Comparison of ENCODE assay signal across 1 cellular context in the genomic region with DNA sequence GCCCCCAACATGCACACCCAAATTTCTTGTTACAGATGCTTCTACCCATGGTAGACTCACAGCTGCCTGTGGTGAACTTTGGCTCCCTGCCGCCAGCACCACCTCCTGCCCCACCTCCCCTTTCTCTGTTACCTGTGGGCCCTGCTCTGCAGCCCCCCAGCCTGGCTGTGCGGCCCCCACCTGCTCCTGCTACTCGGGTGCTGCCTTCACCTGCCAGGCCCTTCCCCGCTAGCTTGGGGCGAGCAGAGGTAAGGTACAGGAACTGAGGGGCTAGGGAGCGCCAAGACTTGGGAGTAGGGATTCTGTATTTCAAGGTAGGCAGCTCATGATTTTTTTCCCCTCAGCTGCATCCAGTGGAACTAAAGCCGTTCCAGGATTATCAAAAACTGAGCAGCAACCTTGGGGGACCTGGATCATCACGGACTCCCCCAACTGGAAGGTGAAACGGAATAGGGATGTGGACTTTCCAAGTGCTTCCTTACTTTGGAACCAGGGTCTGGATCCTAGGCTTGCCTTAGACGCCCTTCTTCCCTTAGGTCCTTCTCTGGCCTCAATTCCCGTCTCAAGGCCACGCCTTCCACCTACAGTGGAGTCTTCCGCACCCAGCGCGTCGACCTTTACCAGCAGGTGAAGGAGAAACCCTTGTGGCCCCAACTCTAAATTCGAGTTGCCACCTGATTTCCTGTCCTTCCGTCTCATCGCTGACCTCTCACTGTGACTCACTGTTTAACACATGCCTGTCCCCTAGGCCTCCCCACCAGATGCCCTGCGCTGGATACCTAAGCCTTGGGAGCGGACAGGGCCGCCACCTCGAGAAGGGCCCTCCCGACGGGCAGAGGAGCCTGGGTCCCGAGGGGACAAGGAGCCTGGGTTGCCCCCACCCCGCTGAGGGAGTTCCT.
TF ChIP-seq lines count a peak whose summit lies in the region.

No MANE protein-coding gene starts in this region.

TF ChIP-seq in HCT116, 20 proteins besides CTCF, POLR2A, EP300 and RAD21:
- TF ChIP-seq EZH2 (IDR thresholded peaks at IDR 0.05) (no peak), ELF1 (IDR thresholded peaks at IDR 0.05; ENCODE audit: borderline replicate concordance, low read depth) (no peak), ZFX (IDR thresholded peaks at IDR 0.05) (no peak), YY1 (IDR thresholded peaks at IDR 0.05; ENCODE audit: extremely low read depth, insufficient replicate concordance, low read depth, low read length) (no peak), JUND (IDR thresholded peaks at IDR 0.05) (no peak), EZH2phosphoT487 (IDR thresholded peaks at IDR 0.05; ENCODE audit: borderline replicate concordance) (no peak), CEBPB (IDR thresholded peaks at IDR 0.05; ENCODE audit: low read depth) (no peak), CBX3 (IDR thresholded peaks at IDR 0.05; ENCODE audit: low read depth) (no peak), TCF7L2 (IDR thresholded peaks at IDR 0.05; ENCODE audit: borderline replicate concordance, extremely low read depth, insufficient read depth, insufficient read length) (no peak), ZNF274 (IDR thresholded peaks at IDR 0.05; ENCODE audit: low read depth, low read length) (no peak), FOSL1 (IDR thresholded peaks at IDR 0.05; ENCODE audit: low read depth) (no peak), SP1 (IDR thresholded peaks at IDR 0.05; ENCODE audit: low read depth) (no peak), SRF (IDR thresholded peaks at IDR 0.05; ENCODE audit: low read depth) (no peak), EGR1 (IDR thresholded peaks at IDR 0.05; ENCODE audit: low read depth) (no peak)
- TF ChIP-seq, protein P1, sequence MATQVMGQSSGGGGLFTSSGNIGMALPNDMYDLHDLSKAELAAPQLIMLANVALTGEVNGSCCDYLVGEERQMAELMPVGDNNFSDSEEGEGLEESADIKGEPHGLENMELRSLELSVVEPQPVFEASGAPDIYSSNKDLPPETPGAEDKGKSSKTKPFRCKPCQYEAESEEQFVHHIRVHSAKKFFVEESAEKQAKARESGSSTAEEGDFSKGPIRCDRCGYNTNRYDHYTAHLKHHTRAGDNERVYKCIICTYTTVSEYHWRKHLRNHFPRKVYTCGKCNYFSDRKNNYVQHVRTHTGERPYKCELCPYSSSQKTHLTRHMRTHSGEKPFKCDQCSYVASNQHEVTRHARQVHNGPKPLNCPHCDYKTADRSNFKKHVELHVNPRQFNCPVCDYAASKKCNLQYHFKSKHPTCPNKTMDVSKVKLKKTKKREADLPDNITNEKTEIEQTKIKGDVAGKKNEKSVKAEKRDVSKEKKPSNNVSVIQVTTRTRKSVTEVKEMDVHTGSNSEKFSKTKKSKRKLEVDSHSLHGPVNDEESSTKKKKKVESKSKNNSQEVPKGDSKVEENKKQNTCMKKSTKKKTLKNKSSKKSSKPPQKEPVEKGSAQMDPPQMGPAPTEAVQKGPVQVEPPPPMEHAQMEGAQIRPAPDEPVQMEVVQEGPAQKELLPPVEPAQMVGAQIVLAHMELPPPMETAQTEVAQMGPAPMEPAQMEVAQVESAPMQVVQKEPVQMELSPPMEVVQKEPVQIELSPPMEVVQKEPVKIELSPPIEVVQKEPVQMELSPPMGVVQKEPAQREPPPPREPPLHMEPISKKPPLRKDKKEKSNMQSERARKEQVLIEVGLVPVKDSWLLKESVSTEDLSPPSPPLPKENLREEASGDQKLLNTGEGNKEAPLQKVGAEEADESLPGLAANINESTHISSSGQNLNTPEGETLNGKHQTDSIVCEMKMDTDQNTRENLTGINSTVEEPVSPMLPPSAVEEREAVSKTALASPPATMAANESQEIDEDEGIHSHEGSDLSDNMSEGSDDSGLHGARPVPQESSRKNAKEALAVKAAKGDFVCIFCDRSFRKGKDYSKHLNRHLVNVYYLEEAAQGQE (IDR thresholded peaks at IDR 0.05; ENCODE audit: low read depth), result no peak
- TF ChIP-seq, protein P2, sequence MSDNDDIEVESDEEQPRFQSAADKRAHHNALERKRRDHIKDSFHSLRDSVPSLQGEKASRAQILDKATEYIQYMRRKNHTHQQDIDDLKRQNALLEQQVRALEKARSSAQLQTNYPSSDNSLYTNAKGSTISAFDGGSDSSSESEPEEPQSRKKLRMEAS (IDR thresholded peaks at IDR 0.05), result no peak
- TF ChIP-seq, protein P3, sequence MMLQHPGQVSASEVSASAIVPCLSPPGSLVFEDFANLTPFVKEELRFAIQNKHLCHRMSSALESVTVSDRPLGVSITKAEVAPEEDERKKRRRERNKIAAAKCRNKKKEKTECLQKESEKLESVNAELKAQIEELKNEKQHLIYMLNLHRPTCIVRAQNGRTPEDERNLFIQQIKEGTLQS (IDR thresholded peaks at IDR 0.05), result no peak
- TF ChIP-seq, protein P4, sequence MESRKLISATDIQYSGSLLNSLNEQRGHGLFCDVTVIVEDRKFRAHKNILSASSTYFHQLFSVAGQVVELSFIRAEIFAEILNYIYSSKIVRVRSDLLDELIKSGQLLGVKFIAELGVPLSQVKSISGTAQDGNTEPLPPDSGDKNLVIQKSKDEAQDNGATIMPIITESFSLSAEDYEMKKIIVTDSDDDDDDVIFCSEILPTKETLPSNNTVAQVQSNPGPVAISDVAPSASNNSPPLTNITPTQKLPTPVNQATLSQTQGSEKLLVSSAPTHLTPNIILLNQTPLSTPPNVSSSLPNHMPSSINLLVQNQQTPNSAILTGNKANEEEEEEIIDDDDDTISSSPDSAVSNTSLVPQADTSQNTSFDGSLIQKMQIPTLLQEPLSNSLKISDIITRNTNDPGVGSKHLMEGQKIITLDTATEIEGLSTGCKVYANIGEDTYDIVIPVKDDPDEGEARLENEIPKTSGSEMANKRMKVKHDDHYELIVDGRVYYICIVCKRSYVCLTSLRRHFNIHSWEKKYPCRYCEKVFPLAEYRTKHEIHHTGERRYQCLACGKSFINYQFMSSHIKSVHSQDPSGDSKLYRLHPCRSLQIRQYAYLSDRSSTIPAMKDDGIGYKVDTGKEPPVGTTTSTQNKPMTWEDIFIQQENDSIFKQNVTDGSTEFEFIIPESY (IDR thresholded peaks at IDR 0.05; ENCODE audit: extremely low read depth, insufficient replicate concordance, low read length), result no peak
